ENCODE assay signal across 8 cellular contexts in the genomic region with DNA sequence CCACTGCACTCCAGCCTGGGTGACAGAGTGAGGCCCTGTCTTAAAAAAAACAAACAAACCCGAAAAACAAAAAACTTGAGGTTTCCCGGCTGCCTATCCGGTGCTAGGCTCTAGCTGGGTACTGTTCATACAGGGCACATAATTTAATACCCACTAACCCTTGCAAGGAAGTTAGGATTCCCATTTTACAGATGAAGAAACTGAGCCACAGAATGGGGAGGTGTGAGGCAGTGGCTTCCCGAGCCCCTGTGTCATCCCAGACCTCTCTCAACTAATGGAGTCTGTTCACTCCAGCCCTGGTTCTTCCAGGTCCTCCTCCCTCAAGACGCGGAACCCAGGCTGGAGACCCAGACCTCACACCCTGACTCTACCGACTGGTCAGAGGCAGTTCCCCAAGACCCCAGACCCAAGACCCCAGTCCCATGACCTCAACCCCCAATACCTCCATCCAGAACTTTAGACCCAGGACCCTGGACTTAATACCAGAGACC. TPM values are rescaled to one million over a fixed set of nuclear protein-coding genes. Genes with fewer than 3 reads are reported as not detected.
A peak's percentile ranks its signal among the peaks of the same experiment; 100 is the strongest.
DNase-seq lines count a peak whose midpoint lies in the region; ATAC-seq, FAIRE-seq and TF ChIP-seq lines count a peak whose summit lies in the region.

No MANE protein-coding gene starts in this region.

- peak overlapping the region; percentile 48 for H2BK15ac ChIP-seq in mesenchymal stem cell (ENCODE audit: low read depth, poor library complexity, severe bottlenecking)

- peaks cover 26% of the 10 kb centered on the region for H3K79me2 ChIP-seq in K562 (ENCODE audit: control insufficient read depth, insufficient read depth, low read length)

- H3K27ac ChIP-seq in A673 (ENCODE audit: low read depth, low read length, poor library complexity, severe bottlenecking) (peak overlapping the region; percentile 95), HUES6 (ENCODE audit: low read depth, low read length) (peak overlapping the region; percentile 70; the same call in 1 of the 2 replicates), K562 (ENCODE audit: extremely low read depth, low read depth, low read length) (peak overlapping the region; percentile 99), mesenchymal stem cell (ENCODE audit: low read length, poor library complexity, severe bottlenecking) (no peak overlapping the region), uterus (peak overlapping the region; percentile 97)

- H3K9me3 ChIP-seq in A673 (ENCODE audit: low read depth, low read length, poor library complexity, severe bottlenecking) (no peaks in the 10 kb centered on the region), HUES6 (ENCODE audit: control insufficient read depth, insufficient read depth, low read depth, low read length) (no peaks in the 10 kb centered on the region), K562 (replicated peaks; ENCODE audit: control insufficient read depth, insufficient read depth, low read depth, low read length) (no peaks in the 10 kb centered on the region), mesenchymal stem cell (ENCODE audit: control insufficient read depth, low read length) (no peaks in the 10 kb centered on the region), uterus (no peaks in the 10 kb centered on the region)

- no peak for TF ChIP-seq RAD21 in K562 (CRISPR knock-in tag; conservative IDR thresholded peaks at IDR 0.05 in 1 of 2, IDR thresholded peaks at IDR 0.05 in 1 of 2)

- H3K9me1 ChIP-seq in K562 (ENCODE audit: control insufficient read depth, insufficient read depth, low read length): no peaks in the 10 kb centered on the region

- peaks cover 34% of the 10 kb centered on the region for H3K79me1 ChIP-seq in mesenchymal stem cell (replicated peaks; ENCODE audit: low read length, poor library complexity, severe bottlenecking)

- H3K9ac ChIP-seq in HUES6 (ENCODE audit: low read length) (peak overlapping the region; percentile 83), K562 (ENCODE audit: insufficient read depth in 1 of 2, low read depth in 2 of 2, low read length in 2 of 2) (peak overlapping the region; percentile 97 to 100), mesenchymal stem cell (ENCODE audit: low read length) (peak overlapping the region; percentile 95)

- TF ChIP-seq CTCF in A673 (conservative IDR thresholded peaks at IDR 0.05; ENCODE audit: low read depth, low read length) (no peak), K562 (IDR thresholded peaks at IDR 0.05 in 2 of 3, conservative IDR thresholded peaks at IDR 0.05 in 1 of 3; ENCODE audit: insufficient read depth in 2 of 3, low read depth in 1 of 3, low read length in 3 of 3) (no peak), uterus (IDR thresholded peaks at IDR 0.05) (no peak)

- H2BK12ac ChIP-seq in mesenchymal stem cell (ENCODE audit: low read length in 2 of 2): no peak overlapping the region

- DNase-seq in A673 (ENCODE audit: low spot score): no peak
- DNase-seq in K562 (ENCODE audit: extremely low read depth in 1 of 4, low spot score in 3 of 4): peak in 3 of 4 experiments; percentile 29 to 39 (median 34)
- no peak for DNase-seq in mesenchymal stem cell
- no peak for DNase-seq in uterus
- DNase-seq in C1 segment of cervical spinal cord (lab: John Stamatoyannopoulos, UW): no peak

- peak overlapping the region in 1 of 2 experiments; percentile 82 for H3K14ac ChIP-seq in mesenchymal stem cell (ENCODE audit: low read length in 2 of 2)

- TF ChIP-seq EP300 in K562 (IDR thresholded peaks at IDR 0.05; ENCODE audit: low read length): no peak

- H3K27me3 ChIP-seq in A673 (replicated peaks; ENCODE audit: insufficient read depth, low read depth, low read length, poor library complexity) (no peaks in the 10 kb centered on the region), HUES6 (ENCODE audit: control insufficient read depth, insufficient read depth, low read length) (no peaks in the 10 kb centered on the region), K562 (ENCODE audit: control insufficient read depth in 2 of 2, insufficient read depth in 2 of 2, low read length in 2 of 2) (no peaks in the 10 kb centered on the region), mesenchymal stem cell (ENCODE audit: control insufficient read depth in 1 of 2, insufficient read depth in 1 of 2, low read length in 2 of 2) (no peaks in the 10 kb centered on the region), uterus (no peaks in the 10 kb centered on the region)

- H4K20me1 ChIP-seq in K562 (replicated peaks; ENCODE audit: control insufficient read depth, insufficient read depth, low read length): no peaks in the 10 kb centered on the region

- ATAC-seq in K562 (no peak), GM18519 (IDR thresholded peaks at IDR 0.05; ENCODE audit: low FRiP score, unreplicated experiment) (no peak), HG03196 (IDR thresholded peaks at IDR 0.05; ENCODE audit: unreplicated experiment) (no peak)

- peak overlapping the region in 1 of 2 experiments; percentile 99 for H3K23ac ChIP-seq in mesenchymal stem cell (ENCODE audit: low read length in 2 of 2)

- BruUV-seq in A673 (replicated peaks; lab: Mats Ljungman, UMichigan) (TSS peak; percentile 72), K562 (replicated peaks; lab: Mats Ljungman, UMichigan) (TSS peak; percentile 61)

- H3K4ac ChIP-seq in mesenchymal stem cell (ENCODE audit: low read depth in 1 of 2, low read length in 2 of 2): peak overlapping the region in 1 of 2 experiments; percentile 91

- POLR2A ChIA-PET in A673 (lab: Charles Lee; ENCODE audit: low non-redundant PET): no interaction called here
- POLR2A ChIA-PET in K562 (lab: Yijun Ruan, JAX): interaction anchor here (0.6 to 4.0 kb wide), 3 partner anchors 12 to 775 kb away, joined by 3 to 48 read pairs (median 4); partner anchors contain the start of gene RAX2

- peak overlapping the region in 1 of 2 experiments; percentile 92 for H3K18ac ChIP-seq in mesenchymal stem cell (ENCODE audit: low read depth in 1 of 2, low read length in 2 of 2)

- H2BK5ac ChIP-seq in mesenchymal stem cell (ENCODE audit: low read depth, low read length, poor library complexity, severe bottlenecking): no peak overlapping the region

- peaks cover 10% of the 10 kb centered on the region for H3K4me1 ChIP-seq in A673 (ENCODE audit: insufficient read depth, low read length, poor library complexity, severe bottlenecking)
- peaks cover 4% of the 10 kb centered on the region; the same call in 1 of the 2 replicates for H3K4me1 ChIP-seq in HUES6 (ENCODE audit: control insufficient read depth, insufficient read depth, low read length)
- H3K4me1 ChIP-seq in K562 (replicated peaks in 1 of 2; ENCODE audit: control insufficient read depth in 2 of 2, insufficient read depth in 2 of 2, low read length in 2 of 2): peaks cover 8 to 25% of the 10 kb centered on the region in 2 experiments; a peak in 4 of 5 replicates
- peaks cover 22% of the 10 kb centered on the region for H3K4me1 ChIP-seq in mesenchymal stem cell (ENCODE audit: control insufficient read depth, insufficient read depth, low read depth, low read length)
- no peaks in the 10 kb centered on the region for H3K4me1 ChIP-seq in uterus

- peak overlapping the region; percentile 82 for H2AK5ac ChIP-seq in mesenchymal stem cell (ENCODE audit: low read length, severe bottlenecking)

- peak overlapping the region; percentile 69 for H4K8ac ChIP-seq in mesenchymal stem cell (ENCODE audit: low read length)

- H3K36me3 ChIP-seq in A673 (ENCODE audit: insufficient read depth, low read length, poor library complexity, severe bottlenecking) (peaks cover 3% of the 10 kb centered on the region), HUES6 (ENCODE audit: control insufficient read depth, insufficient read depth, low read length) (peaks cover 20% of the 10 kb centered on the region), K562 (ENCODE audit: control insufficient read depth, insufficient read depth, low read length) (peaks cover 26% of the 10 kb centered on the region; the same call in 2 of the 3 replicates), mesenchymal stem cell (ENCODE audit: control insufficient read depth in 1 of 2, insufficient read depth in 2 of 2, low read depth in 1 of 2, low read length in 2 of 2) (peaks cover 28 to 37% of the 10 kb centered on the region in 2 experiments), uterus (no peaks in the 10 kb centered on the region)

- H3K4me3 ChIP-seq in A673 (ENCODE audit: low read depth, low read length, poor library complexity, severe bottlenecking): peak overlapping the region; percentile 100
- peak overlapping the region; percentile 82 for H3K4me3 ChIP-seq in HUES6 (ENCODE audit: low read depth, low read length)
- H3K4me3 ChIP-seq in K562: peak overlapping the region; percentile 100
- peak overlapping the region; percentile 95 to 97 for H3K4me3 ChIP-seq in mesenchymal stem cell (ENCODE audit: insufficient read depth in 1 of 2, low read depth in 1 of 2, low read length in 2 of 2)
- H3K4me3 ChIP-seq in uterus: peak overlapping the region; percentile 80 to 89

- intact Hi-C loops in A673 (cut with micrococcal nuclease; ENCODE audit: unreplicated experiment) (no loop called here), K562 (cut with micrococcal nuclease) (no loop called here), uterus (cut with DNase I; ENCODE audit: low total_unique reads) (no loop called here)

- in situ Hi-C loops in K562 (cut with MboI): no loop called here

- CTCF ChIA-PET in A673 (lab: Charles Lee): interaction anchor here (0.6 kb wide), 3 partner anchors 43 to 227 kb away, joined by 3 to 13 read pairs (median 3); no protein-coding TSS in a partner anchor
- CTCF ChIA-PET in K562 (lab: Yijun Ruan, JAX; ENCODE audit: low intra/inter-chr PET ratio): no interaction called here

- H2AFZ ChIP-seq in K562 (ENCODE audit: low read depth, low read length): peak overlapping the region; percentile 100
- H2AFZ ChIP-seq in mesenchymal stem cell (ENCODE audit: low read depth, low read length): peak overlapping the region; percentile 83

- H3K4me2 ChIP-seq in K562 (ENCODE audit: insufficient read depth, low read length) (peak overlapping the region; percentile 97), mesenchymal stem cell (ENCODE audit: low read length, poor library complexity, severe bottlenecking) (peak overlapping the region; percentile 97)

- H2BK120ac ChIP-seq in mesenchymal stem cell (ENCODE audit: low read depth, low read length): no peak overlapping the region

- TF ChIP-seq POLR2A in K562 (conservative IDR thresholded peaks at IDR 0.05): no peak
- no peak for TF ChIP-seq POLR2A in uterus (IDR thresholded peaks at IDR 0.05)

- 24% methylated on average over 7 of the region's 7 CpGs for WGBS in K562 (ENCODE audit: insufficient coverage, low coverage, missing lambda C conversion rate)
- WGBS in mesenchymal stem cell: 42% methylated on average over 7 of the region's 7 CpGs

- H4K91ac ChIP-seq in mesenchymal stem cell (ENCODE audit: low read length): no peak overlapping the region

- no peak for FAIRE-seq in K562 (lab: Jason Lieb, UNC)

RNA-seq across cellular contexts. Expression of gene APBA3, which starts 0.6 kb away (rescaled TPM):
- total RNA-seq in A673 (2021): 30.0 and 32.6 TPM in 2 replicates
- 27.4 and 90.5 TPM in 2 replicates for total RNA-seq in K562 (2011; cell fraction: chromatin; rRNA removed; ENCODE audit: low replicate concordance)
- 79.5 and 85.9 TPM in 2 replicates for total RNA-seq in K562 (2011; cell fraction: nucleolus; rRNA removed)
- total RNA-seq in K562 (2011; cell fraction: nucleoplasm; rRNA removed): 36.4 and 47.7 TPM in 2 replicates
- 28.8 and 29.5 TPM in 2 replicates for total RNA-seq in K562 (2014; rRNA removed)
- total RNA-seq in K562 (2014; rRNA removed; fragmentation: Illumina TruSeq; extraction: Trizol): 1.4 and 2.8 TPM in 2 replicates
- total RNA-seq in K562 (2015; rRNA removed; fragmentation: Illumina TruSeq; extraction: Trizol): 10.8 and 14.0 TPM in 2 replicates
- total RNA-seq in K562 (2021): 19.7 and 23.8 TPM in 2 replicates
- 11.5 and 20.7 TPM in 2 replicates for polyA plus RNA-seq in K562 (2011; rRNA removed)
- polyA plus RNA-seq in K562 (2011; cell fraction: cytosol; rRNA removed): 17.0 and 42.5 TPM in 2 replicates
- polyA plus RNA-seq in K562 (2011; cell fraction: nucleus; rRNA removed): 56.1 and 107 TPM in 2 replicates
- polyA plus RNA-seq in K562 (2012): 11.3 and 21.1 TPM in 2 replicates
- 9.0 and 18.5 TPM in 2 replicates for polyA plus RNA-seq in K562 (2014; fragmentation: Illumina TruSeq; extraction: Trizol)
- polyA plus RNA-seq in K562 (2014; fragmentation: Nextera tagmentation; extraction: Ambion mirVana): under 1 TPM; 0.10 to 0.42 TPM
- polyA plus RNA-seq in K562 (2014; rRNA removed): 25.0 and 28.2 TPM in 2 replicates
- 3.0 and 6.7 TPM in 2 replicates for polyA minus RNA-seq in K562 (2011; rRNA and poly(A)+ RNA removed)
- polyA minus RNA-seq in K562 (2011; cell fraction: cytosol; rRNA and poly(A)+ RNA removed): 13.3 and 13.6 TPM in 2 replicates
- 27.1 and 27.5 TPM in 2 replicates for polyA minus RNA-seq in K562 (2011; cell fraction: nucleus; rRNA and poly(A)+ RNA removed)
- 12.8 TPM for polyA plus RNA-seq in mesenchymal stem cell (2013, experiment 1 of 2)
- 13.3 TPM for polyA plus RNA-seq in mesenchymal stem cell (2013, experiment 2 of 2)
- 10 to 100 TPM; 14.1 to 52.6 (median 27.4) TPM for total RNA-seq in uterus

RNA-seq across cellular contexts. Expression of gene MRPL54, which starts 1.6 kb away (rescaled TPM):
- total RNA-seq in A673 (2021) (47.2 and 51.3 TPM in 2 replicates), K562 (2014; rRNA removed) (120 and 124 TPM in 2 replicates), K562 (2014; rRNA removed; fragmentation: Illumina TruSeq; extraction: Trizol) (31.5 and 35.9 TPM in 2 replicates), K562 (2015; rRNA removed; fragmentation: Illumina TruSeq; extraction: Trizol) (93.8 and 97.3 TPM in 2 replicates), K562 (2021) (83.2 and 87.9 TPM in 2 replicates), uterus (100 to 1,000 TPM in 1 of 4 donors, 10 to 100 TPM in 3; 14.4 to 196 (median 40.0) TPM)
- 2.2 and 8.0 TPM in 2 replicates for total RNA-seq in K562 (2011; cell fraction: chromatin; rRNA removed; ENCODE audit: low replicate concordance)
- 17.5 and 22.6 TPM in 2 replicates for total RNA-seq in K562 (2011; cell fraction: nucleolus; rRNA removed)
- 10.3 and 13.7 TPM in 2 replicates for total RNA-seq in K562 (2011; cell fraction: nucleoplasm; rRNA removed)
- polyA plus RNA-seq in K562 (2011; rRNA removed) (44.2 and 52.3 TPM in 2 replicates), K562 (2014; fragmentation: Illumina TruSeq; extraction: Trizol) (56.9 and 68.4 TPM in 2 replicates), K562 (2014; fragmentation: Nextera tagmentation; extraction: Ambion mirVana) (10 to 100 TPM in 1 of 2 experiments, 1 to 10 TPM in 1; 3.5 to 13.6 TPM), K562 (2014; rRNA removed) (93.7 and 131 TPM in 2 replicates)
- 78.5 and 131 TPM in 2 replicates for polyA plus RNA-seq in K562 (2011; cell fraction: cytosol; rRNA removed)
- 26.1 and 29.8 TPM in 2 replicates for polyA plus RNA-seq in K562 (2011; cell fraction: nucleus; rRNA removed)
- polyA plus RNA-seq in K562 (2012): 61.4 and 75.3 TPM in 2 replicates
- 4.1 and 5.0 TPM in 2 replicates for polyA minus RNA-seq in K562 (2011; rRNA and poly(A)+ RNA removed)
- 8.6 and 16.9 TPM in 2 replicates for polyA minus RNA-seq in K562 (2011; cell fraction: cytosol; rRNA and poly(A)+ RNA removed)
- polyA minus RNA-seq in K562 (2011; cell fraction: nucleus; rRNA and poly(A)+ RNA removed): 6.2 and 6.3 TPM in 2 replicates
- polyA plus RNA-seq in mesenchymal stem cell (2013, experiment 1 of 2): 54.1 TPM
- polyA plus RNA-seq in mesenchymal stem cell (2013, experiment 2 of 2): 56.4 TPM

RNA-seq across cellular contexts. Expression of gene RAX2, which starts 11.1 kb away (rescaled TPM):
- total RNA-seq in A673 (2021) (not detected in 2 replicates), K562 (2014; rRNA removed) (not detected in 2 replicates), K562 (2014; rRNA removed; fragmentation: Illumina TruSeq; extraction: Trizol) (not detected in 2 replicates), K562 (2015; rRNA removed; fragmentation: Illumina TruSeq; extraction: Trizol) (not detected in 2 replicates), K562 (2021) (not detected in 2 replicates), uterus (1 to 10 TPM in 1 of 4 donors, under 1 TPM in 1, not detected in 2; 0.14 to 4.3 TPM)
- not detected in 2 replicates for total RNA-seq in K562 (2011; cell fraction: chromatin; rRNA removed; ENCODE audit: low replicate concordance)
- total RNA-seq in K562 (2011; cell fraction: nucleolus; rRNA removed): not detected in 2 replicates
- not detected in 2 replicates for total RNA-seq in K562 (2011; cell fraction: nucleoplasm; rRNA removed)
- polyA plus RNA-seq in K562 (2011; rRNA removed) (not detected in 2 replicates), K562 (2014; fragmentation: Illumina TruSeq; extraction: Trizol) (not detected in 2 replicates), K562 (2014; fragmentation: Nextera tagmentation; extraction: Ambion mirVana) (not detected), K562 (2014; rRNA removed) (not detected in 2 replicates)
- polyA plus RNA-seq in K562 (2011; cell fraction: cytosol; rRNA removed): 0.07 TPM in 1 of 2 replicates, not detected in the other
- not detected in 2 replicates for polyA plus RNA-seq in K562 (2011; cell fraction: nucleus; rRNA removed)
- polyA plus RNA-seq in K562 (2012): not detected in 2 replicates
- polyA minus RNA-seq in K562 (2011; rRNA and poly(A)+ RNA removed): not detected in 2 replicates
- polyA minus RNA-seq in K562 (2011; cell fraction: cytosol; rRNA and poly(A)+ RNA removed): not detected in 2 replicates
- polyA minus RNA-seq in K562 (2011; cell fraction: nucleus; rRNA and poly(A)+ RNA removed): not detected in 2 replicates
- polyA plus RNA-seq in mesenchymal stem cell (2013, experiment 1 of 2): not detected
- not detected for polyA plus RNA-seq in mesenchymal stem cell (2013, experiment 2 of 2)

RNA-seq across cellular contexts. Expression of gene MATK, which starts 25.3 kb away (rescaled TPM):
- total RNA-seq in A673 (2021): 2.0 and 3.5 TPM in 2 replicates
- 11.1 and 55.0 TPM in 2 replicates for total RNA-seq in K562 (2011; cell fraction: chromatin; rRNA removed; ENCODE audit: low replicate concordance)
- total RNA-seq in K562 (2011; cell fraction: nucleolus; rRNA removed): 38.4 and 53.0 TPM in 2 replicates
- 22.6 and 29.8 TPM in 2 replicates for total RNA-seq in K562 (2011; cell fraction: nucleoplasm; rRNA removed)
- 41.2 and 57.1 TPM in 2 replicates for total RNA-seq in K562 (2014; rRNA removed)
- total RNA-seq in K562 (2014; rRNA removed; fragmentation: Illumina TruSeq; extraction: Trizol): 6.1 and 8.4 TPM in 2 replicates
- 21.4 and 23.2 TPM in 2 replicates for total RNA-seq in K562 (2015; rRNA removed; fragmentation: Illumina TruSeq; extraction: Trizol)
- total RNA-seq in K562 (2021): 41.5 and 45.3 TPM in 2 replicates
- polyA plus RNA-seq in K562 (2011; rRNA removed): 31.1 and 32.8 TPM in 2 replicates
- 41.1 and 137 TPM in 2 replicates for polyA plus RNA-seq in K562 (2011; cell fraction: cytosol; rRNA removed)
- 69.7 and 163 TPM in 2 replicates for polyA plus RNA-seq in K562 (2011; cell fraction: nucleus; rRNA removed)
- polyA plus RNA-seq in K562 (2012): 26.0 and 36.8 TPM in 2 replicates
- 10.8 and 15.7 TPM in 2 replicates for polyA plus RNA-seq in K562 (2014; fragmentation: Illumina TruSeq; extraction: Trizol)
- polyA plus RNA-seq in K562 (2014; fragmentation: Nextera tagmentation; extraction: Ambion mirVana): under 1 TPM; 0.08 to 0.71 TPM
- polyA plus RNA-seq in K562 (2014; rRNA removed): 37.5 and 37.9 TPM in 2 replicates
- 13.5 and 29.7 TPM in 2 replicates for polyA minus RNA-seq in K562 (2011; rRNA and poly(A)+ RNA removed)
- 38.7 and 58.7 TPM in 2 replicates for polyA minus RNA-seq in K562 (2011; cell fraction: cytosol; rRNA and poly(A)+ RNA removed)
- 26.9 and 35.3 TPM in 2 replicates for polyA minus RNA-seq in K562 (2011; cell fraction: nucleus; rRNA and poly(A)+ RNA removed)
- not detected for polyA plus RNA-seq in mesenchymal stem cell (2013, experiment 1 of 2)
- polyA plus RNA-seq in mesenchymal stem cell (2013, experiment 2 of 2): not detected
- total RNA-seq in uterus: 10 to 100 TPM in 1 of 4 donors, 1 to 10 TPM in 2, not detected in 1; 1.0 to 11.2 (median 1.5) TPM

RNA-seq across cellular contexts. Expression of gene TJP3, which starts 52.7 kb away (rescaled TPM):
- total RNA-seq in A673 (2021) (0.63 TPM in 1 of 2 replicates, not detected in the other), K562 (2014; rRNA removed) (0.82 and 1.3 TPM in 2 replicates), K562 (2014; rRNA removed; fragmentation: Illumina TruSeq; extraction: Trizol) (0.11 and 0.38 TPM in 2 replicates), K562 (2015; rRNA removed; fragmentation: Illumina TruSeq; extraction: Trizol) (0.34 and 0.58 TPM in 2 replicates), K562 (2021) (0.92 and 2.4 TPM in 2 replicates), uterus (1 to 10 TPM in 3 of 4 donors, under 1 TPM in 1; 0.37 to 7.4 (median 3.9) TPM)
- total RNA-seq in K562 (2011; cell fraction: chromatin; rRNA removed; ENCODE audit: low replicate concordance): 1.8 and 7.1 TPM in 2 replicates
- 2.9 and 3.5 TPM in 2 replicates for total RNA-seq in K562 (2011; cell fraction: nucleolus; rRNA removed)
- total RNA-seq in K562 (2011; cell fraction: nucleoplasm; rRNA removed): 1.8 and 2.6 TPM in 2 replicates
- polyA plus RNA-seq in K562 (2011; rRNA removed) (1.8 and 2.2 TPM in 2 replicates), K562 (2014; fragmentation: Illumina TruSeq; extraction: Trizol) (0.54 and 1.1 TPM in 2 replicates), K562 (2014; fragmentation: Nextera tagmentation; extraction: Ambion mirVana) (under 1 TPM in 1 of 2 experiments, not detected in 1; 0.11 TPM), K562 (2014; rRNA removed) (0.56 and 0.73 TPM in 2 replicates)
- polyA plus RNA-seq in K562 (2011; cell fraction: cytosol; rRNA removed): 1.9 and 5.2 TPM in 2 replicates
- polyA plus RNA-seq in K562 (2011; cell fraction: nucleus; rRNA removed): 4.3 and 9.8 TPM in 2 replicates
- 3.2 and 4.0 TPM in 2 replicates for polyA plus RNA-seq in K562 (2012)
- 1.5 and 1.9 TPM in 2 replicates for polyA minus RNA-seq in K562 (2011; rRNA and poly(A)+ RNA removed)
- polyA minus RNA-seq in K562 (2011; cell fraction: cytosol; rRNA and poly(A)+ RNA removed): 0.86 and 2.2 TPM in 2 replicates
- polyA minus RNA-seq in K562 (2011; cell fraction: nucleus; rRNA and poly(A)+ RNA removed): 2.3 and 3.4 TPM in 2 replicates
- not detected for polyA plus RNA-seq in mesenchymal stem cell (2013, experiment 1 of 2)
- polyA plus RNA-seq in mesenchymal stem cell (2013, experiment 2 of 2): not detected

Comparison
In these comparisons a context has a peak if more than half of its experiments do, and no peak if none do; other contexts are left out.
1. DNase-seq: peak in K562 (3 of 4); none in A673 (single experiment), mesenchymal stem cell (single experiment), uterus (0 of 2) and C1 segment of cervical spinal cord (0 of 14).
2. Peak in every context shown above with its lines, with median percentiles within 50 percentile points of each other: H3K4me3 ChIP-seq and H3K9ac ChIP-seq.